5 cellular contexts compared by ENCODE assay signal in the genomic region with DNA sequence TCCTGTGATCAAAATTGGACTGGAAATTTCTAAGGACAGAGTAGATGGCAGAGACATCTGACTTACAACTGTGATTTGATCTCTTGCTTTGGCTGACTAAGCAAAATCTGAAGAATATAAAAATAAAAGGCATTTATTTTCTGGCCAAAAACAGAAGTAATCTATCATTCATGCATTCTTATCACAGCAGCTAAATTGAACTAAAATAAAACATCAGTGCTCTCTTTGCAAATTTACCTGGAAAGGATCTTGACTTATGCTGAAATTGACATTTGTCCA.
"Had no signal": no experiment of that assay in that cellular context is flagged by ENCODE, and none has a peak within 500 bp of the region (broad histone marks: within the 10 kb centered on the region; RNA-seq: fewer than 3 reads in every experiment).

No MANE protein-coding gene starts in this region.

- H3K27me3 ChIP-seq: Peyer's patch had no signal

- DNase-seq: NCI-H187 treated with DMSO at 0.1 percent for 48 hours, Right ventricle myocardium superior had no signal

- H3K27ac ChIP-seq: Peyer's patch, SJSA1 had no signal

- H3K9me3 ChIP-seq: Peyer's patch, SJSA1, SK-N-SH had no signal

- H3K4me2 ChIP-seq: SK-N-SH had no signal

- H3K36me3 ChIP-seq: Peyer's patch, SJSA1 had no signal

- H3K4me1 ChIP-seq: Peyer's patch, SJSA1 had no signal

- H3K4me3 ChIP-seq: Peyer's patch, SJSA1 had no signal

- H3K9ac ChIP-seq: SK-N-SH had no signal
